ENCODE assay signal across 11 cellular contexts in genomic region chr19:33845498-33845897, GRCh38.
"Had no signal": no experiment of that assay in that cellular context is flagged by ENCODE, and none has a peak within 500 bp of the region (broad histone marks: within the 10 kb centered on the region; RNA-seq: fewer than 3 reads in every experiment).

No MANE protein-coding gene starts in this region.

- FAIRE-seq: H1, H54 had no signal

- ATAC-seq: GM23338, HCT116 had no signal

- H3K4me1 ChIP-seq: HAP-1 had no signal

- H3K4me3 ChIP-seq: GM23248, GM23338, HAP-1 had no signal

- H3K9ac ChIP-seq: GM23248 had no signal

- H3K9me3 ChIP-seq: HAP-1 had no signal

- H3K4me2 ChIP-seq: GM23338 had no signal

- DNase-seq: GM23248, GOT3, H7, H9, HCEC 1CT, HFFc6 had no signal

- H2AFZ ChIP-seq: GM23248, GM23338 had no signal

- H3K36me3 ChIP-seq: HAP-1 had no signal

- H3K27ac ChIP-seq: GM23248 had no signal
